In the genomic region with DNA sequence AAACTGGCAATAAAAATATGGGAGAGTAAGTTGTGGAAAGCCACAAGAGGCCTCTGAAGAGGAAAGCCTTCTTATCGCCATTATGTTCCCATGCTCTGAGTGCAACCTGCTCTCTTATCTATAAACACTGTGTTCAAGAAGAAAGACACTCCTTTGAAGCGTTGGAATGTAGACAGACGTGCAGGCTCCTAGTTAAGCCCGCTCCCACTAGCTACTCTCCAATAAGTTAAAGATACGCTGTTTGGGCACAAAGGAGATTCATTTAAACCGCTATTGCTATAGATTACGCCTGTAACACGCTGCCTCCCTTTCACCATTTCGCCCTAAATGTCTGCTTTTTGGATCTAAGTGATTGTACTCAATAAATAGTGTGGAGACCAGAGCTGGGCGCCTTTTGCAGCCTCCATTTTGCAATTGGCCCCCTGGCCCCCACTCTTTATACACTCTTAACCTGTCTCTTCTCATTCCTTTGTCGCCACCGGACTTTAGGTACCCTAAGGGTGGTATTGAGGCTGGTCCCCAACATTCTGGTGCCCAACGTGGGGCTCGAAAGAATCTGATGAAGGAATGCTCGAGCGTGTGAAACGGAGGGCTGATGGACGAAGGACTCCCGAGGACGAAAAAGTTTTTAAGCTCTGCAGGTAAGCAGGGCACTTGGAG, we compare ENCODE assay signal across 8 cellular contexts. TPM values are rescaled to one million over a fixed set of nuclear protein-coding genes. Genes with fewer than 3 reads are reported as not detected.
DNase-seq lines count a peak whose midpoint lies in the region; TF ChIP-seq lines count a peak whose summit lies in the region.
"Not testable (repeated sequence)": the region's sequence is repeated elsewhere in the genome, so short reads cannot be mapped to it uniquely, and the experiment has no call there.

No MANE protein-coding gene starts in this region.

- H3K9me3 ChIP-seq in SK-N-SH; endodermal cell (ENCODE audit: control insufficient read depth, low read length); subcutaneous abdominal adipose tissue (ENCODE audit: control insufficient read depth in 5 of 5, low read length in 5 of 5): not testable (repeated sequence)

- H3K4me1 Mint-ChIP-seq in activated naive CD8-positive, alpha-beta T cell (ENCODE audit: low read depth): peaks cover 14% of the 10 kb centered on the region
- H3K4me1 Mint-ChIP-seq in endodermal cell: peaks cover 11% of the 10 kb centered on the region
- H3K4me1 Mint-ChIP-seq in immature natural killer cell: peaks cover 13 to 20% of the 10 kb centered on the region in 2 donors
- peaks cover 18% of the 10 kb centered on the region for H3K4me1 Mint-ChIP-seq in neural crest cell

- not testable (repeated sequence) for H3K36me3 ChIP-seq in SK-N-SH (replicated peaks in 1 of 2; ENCODE audit: control insufficient read depth in 1 of 2, insufficient read depth in 2 of 2, low read length in 1 of 2); endodermal cell (ENCODE audit: control insufficient read depth, insufficient read depth, low read length); subcutaneous abdominal adipose tissue (ENCODE audit: control insufficient read depth in 5 of 5, insufficient read depth in 5 of 5, low read length in 5 of 5)

- H3K27me3 Mint-ChIP-seq in activated naive CD8-positive, alpha-beta T cell; immature natural killer cell (ENCODE audit: low read depth in 3 of 3); neural crest cell (ENCODE audit: low read depth): not testable (repeated sequence)
- peaks cover 24% of the 10 kb centered on the region for H3K27me3 Mint-ChIP-seq in endodermal cell (ENCODE audit: insufficient read depth)

- TF ChIP-seq EP300 in SK-N-SH (IDR thresholded peaks at IDR 0.05; ENCODE audit: borderline replicate concordance in 1 of 2, low read depth in 1 of 2, low read length in 1 of 2): not testable (repeated sequence)

- WGBS in SK-N-SH (ENCODE audit: low lambda C conversion rate): 19% methylated on average over 20 of the region's 20 CpGs
- WGBS in endodermal cell (ENCODE audit: insufficient coverage in 1 of 2, insufficient read length in 1 of 2), 2 experiments: 43 to 49% methylated on average over 11 to 19 of the region's 20 CpGs

- H3K4me2 ChIP-seq in SK-N-SH: peak overlapping the region; percentile 79

- not testable (repeated sequence) for H3K9me3 Mint-ChIP-seq in activated naive CD8-positive, alpha-beta T cell (ENCODE audit: low read depth); endodermal cell; immature natural killer cell; neural crest cell

- H3K36me3 Mint-ChIP-seq in activated naive CD8-positive, alpha-beta T cell; endodermal cell (ENCODE audit: low read depth); immature natural killer cell; neural crest cell (ENCODE audit: low read depth): not testable (repeated sequence)

- H3K9me2 ChIP-seq in SK-N-SH: not testable (repeated sequence)

- POLR2A ChIA-PET in SK-N-SH (lab: Yijun Ruan, JAX): not testable (repeated sequence)

- peaks cover 16% of the 10 kb centered on the region for H3F3A ChIP-seq in SK-N-SH (replicated peaks; ENCODE audit: insufficient read depth)

- H2AFZ ChIP-seq in SK-N-SH (ENCODE audit: low read depth): peak overlapping the region; percentile 83

- not testable (repeated sequence) for H3K4me1 ChIP-seq in SK-N-SH (ENCODE audit: control insufficient read depth in 1 of 2, insufficient read depth in 2 of 2, low read depth in 1 of 2, low read length in 1 of 2); endodermal cell (ENCODE audit: control insufficient read depth, insufficient read depth, low read length)
- H3K4me1 ChIP-seq in subcutaneous abdominal adipose tissue (ENCODE audit: control insufficient read depth in 5 of 5, insufficient read depth in 5 of 5, low read length in 5 of 5): peaks cover 0 to 15% (median 11%) of the 10 kb centered on the region in 5 donors

- H3K9ac ChIP-seq in SK-N-SH: peak overlapping the region; percentile 62; the same call in 1 of the 2 replicates
- peak overlapping the region; percentile 51 for H3K9ac ChIP-seq in endodermal cell (ENCODE audit: extremely low read depth, low read length, poor library complexity, severe bottlenecking)
- H3K9ac ChIP-seq in subcutaneous abdominal adipose tissue (ENCODE audit: low read length in 5 of 5): peak overlapping the region; percentile 44 to 75 (median 66)

- TF ChIP-seq CTCF in C4-2B (conservative IDR thresholded peaks at IDR 0.05); SK-N-SH (IDR thresholded peaks at IDR 0.05); endodermal cell (conservative IDR thresholded peaks at IDR 0.05); neural crest cell (conservative IDR thresholded peaks at IDR 0.05): not testable (repeated sequence)

- H3K27ac Mint-ChIP-seq in activated naive CD8-positive, alpha-beta T cell: not testable (repeated sequence)
- H3K27ac Mint-ChIP-seq in endodermal cell (peak overlapping the region; percentile 92), immature natural killer cell (peak overlapping the region; percentile 76 to 92 (median 90)), neural crest cell (ENCODE audit: unreplicated experiment) (peak overlapping the region; percentile 57)

- peak; percentile 6 for DNase-seq in HT-29 (ENCODE audit: low spot score)
- not testable (repeated sequence) for DNase-seq in SK-N-SH; endodermal cell; immature natural killer cell; neural crest cell (ENCODE audit: low read depth, low spot score)

- H3K79me2 ChIP-seq in SK-N-SH (ENCODE audit: insufficient read depth): not testable (repeated sequence)

- H4K20me1 ChIP-seq in SK-N-SH (ENCODE audit: insufficient read depth): not testable (repeated sequence)

- not testable (repeated sequence) for H3K27me3 ChIP-seq in SK-N-SH (ENCODE audit: insufficient read depth); endodermal cell (ENCODE audit: control insufficient read depth, insufficient read depth, low read length, poor library complexity, severe bottlenecking); subcutaneous abdominal adipose tissue (ENCODE audit: control insufficient read depth in 5 of 5, insufficient read depth in 4 of 5, low read length in 5 of 5)

- H3K27ac ChIP-seq in C4-2B (peak overlapping the region; percentile 65), SK-N-SH (ENCODE audit: low read depth in 2 of 2, low read length in 1 of 2) (peak overlapping the region in 1 of 2 experiments; percentile 76; a peak in 2 of 4 replicates), subcutaneous abdominal adipose tissue (ENCODE audit: low read depth, low read length) (peak overlapping the region; percentile 90)
- H3K27ac ChIP-seq in endodermal cell (ENCODE audit: low read depth, low read length): not testable (repeated sequence)

- peak overlapping the region; percentile 70 to 80 for H3K4me3 ChIP-seq in SK-N-SH (ENCODE audit: low read depth in 2 of 2, low read length in 1 of 2)
- H3K4me3 ChIP-seq in endodermal cell (ENCODE audit: low read length): peak overlapping the region; percentile 87
- H3K4me3 ChIP-seq in subcutaneous abdominal adipose tissue (ENCODE audit: low read depth in 1 of 5, low read length in 5 of 5): peak overlapping the region; percentile 69 to 90 (median 80)

- CTCF ChIA-PET in SK-N-SH (lab: Yijun Ruan, JAX): interaction anchor here (0.7 to 2.1 kb wide), 12 partner anchors 10 to 1828 kb away, joined by 3 to 13 read pairs (median 4); no protein-coding TSS in a partner anchor

- peak overlapping the region; percentile 97 for H3K4me3 Mint-ChIP-seq in activated naive CD8-positive, alpha-beta T cell
- H3K4me3 Mint-ChIP-seq in endodermal cell (peak overlapping the region; percentile 70), immature natural killer cell (peak overlapping the region; percentile 91 to 95 (median 92)), neural crest cell (peak overlapping the region; percentile 94)

- TF ChIP-seq RAD21 in SK-N-SH (IDR thresholded peaks at IDR 0.05; ENCODE audit: low read length): not testable (repeated sequence)

RNA-seq across cellular contexts. Expression of a gene that starts 59.8 kb away (rescaled TPM):
- total RNA-seq in HT-29 (2014; rRNA removed; shearing (Covaris generic)): 3.9 and 6.0 TPM in 2 replicates
- polyA plus RNA-seq in SK-N-SH (2012; rRNA removed) (0.05 and 0.07 TPM in 2 replicates), immature natural killer cell (under 1 TPM in 1 of 3 donors, not detected in 2; 0.39 TPM)
- 0.06 and 0.12 TPM in 2 replicates for polyA plus RNA-seq in SK-N-SH (2012; cell fraction: cytosol; rRNA removed)
- 0.13 and 0.19 TPM in 2 replicates for polyA plus RNA-seq in SK-N-SH (2012; cell fraction: nucleus; rRNA removed)
- total RNA-seq in endodermal cell (10 to 100 TPM; 12.5 to 14.1 TPM), neural crest cell (0.57 and 0.63 TPM in 2 replicates)
- polyA plus RNA-seq in endodermal cell (2013, experiment 1 of 2): 3.9 TPM
- polyA plus RNA-seq in endodermal cell (2013, experiment 2 of 2): 3.4 TPM
